Comparison of ENCODE assay signal across 10 cellular contexts in genomic region chr22:23219317-23219716, GRCh38. TPM values are rescaled to one million over a fixed set of nuclear protein-coding genes. Genes with fewer than 3 reads are reported as not detected.
DNase-seq lines count a peak whose midpoint lies in the region; ATAC-seq and TF ChIP-seq lines count a peak whose summit lies in the region.
"Had no signal": no experiment of that assay in that cellular context is flagged by ENCODE, and none has a peak within 500 bp of the region (broad histone marks: within the 10 kb centered on the region; RNA-seq: fewer than 3 reads in every experiment).

No MANE protein-coding gene starts in this region.

- peak overlapping the region; percentile 71 for H3K4me3 Mint-ChIP-seq in T-helper 2 cell treated with Interferon-gamma antibody and Interleukin-4, amounts not matched to agents 5 μg/mL and 100 μg/mL, for 36 hours
- peak overlapping the region; percentile 78 to 88 (median 82) for H3K4me3 Mint-ChIP-seq in T-cell

- H3K27me3 Mint-ChIP-seq in T-helper 2 cell treated with Interferon-gamma antibody and Interleukin-4, amounts not matched to agents 5 μg/mL and 100 μg/mL, for 36 hours (ENCODE audit: low read depth), result no peaks in the 10 kb centered on the region
- no peaks in the 10 kb centered on the region for H3K27me3 Mint-ChIP-seq in T-cell

- intact Hi-C loops in dorsolateral prefrontal cortex (cut with DNase I), result no loop called here

- H3K27ac Mint-ChIP-seq in T-helper 2 cell treated with Interferon-gamma antibody and Interleukin-4, amounts not matched to agents 5 μg/mL and 100 μg/mL, for 36 hours, result peak overlapping the region; percentile 91
- peak overlapping the region; percentile 92 to 97 for H3K27ac Mint-ChIP-seq in T-cell

- DNase-seq in T-helper 2 cell treated with Interferon-gamma antibody and Interleukin-4, amounts not matched to agents 5 μg/mL and 100 μg/mL, for 36 hours (ENCODE audit: low spot score), result no peak
- DNase-seq in T-helper 2 cell, result no peak
- no peak for DNase-seq in T-cell
- no peak for DNase-seq in fibroblast of villous mesenchyme (ENCODE audit: low read depth)
- no peak for DNase-seq in hippocampal formation (lab: John Stamatoyannopoulos, UW)
- DNase-seq in dorsolateral prefrontal cortex, result no peak

- H3K27ac ChIP-seq in skin epidermis (peak overlapping the region in 18 of 21 experiments; percentile 4 to 86 (median 67)), dorsolateral prefrontal cortex (peak overlapping the region in 21 of 59 donors; percentile 6 to 75 (median 48))
- H3K27ac ChIP-seq: A549 had no signal

- H3K9me3 Mint-ChIP-seq in T-helper 2 cell treated with Interferon-gamma antibody and Interleukin-4, amounts not matched to agents 5 μg/mL and 100 μg/mL, for 36 hours, result no peaks in the 10 kb centered on the region
- H3K9me3 Mint-ChIP-seq in T-cell, result no peaks in the 10 kb centered on the region

- CTCF ChIA-PET in T-cell (lab: Charles Lee), result no interaction called here

- H3K4me3 ChIP-seq in fibroblast of villous mesenchyme (ENCODE audit: low read depth, low read length) (peak overlapping the region; percentile 21), skin epidermis (no peak overlapping the region), dorsolateral prefrontal cortex (peak overlapping the region in 5 of 59 donors; percentile 2 to 16 (median 7))
- H3K4me3 ChIP-seq: A549, lung had no signal

- peaks cover 2% of the 10 kb centered on the region for H3K36me3 Mint-ChIP-seq in T-helper 2 cell treated with Interferon-gamma antibody and Interleukin-4, amounts not matched to agents 5 μg/mL and 100 μg/mL, for 36 hours (ENCODE audit: low read depth)
- no peaks in the 10 kb centered on the region for H3K36me3 Mint-ChIP-seq in T-cell

- POLR2A ChIA-PET in T-cell (lab: Charles Lee), result interaction anchor here in 1 of 2 donors (1.6 kb wide), 1 partner anchor 10 kb away, joined by 3 read pairs; no protein-coding TSS in a partner anchor

- no peak for ATAC-seq in T-cell (replicated peaks in 1 of 4)
- ATAC-seq in HG02759 (IDR thresholded peaks at IDR 0.05; ENCODE audit: unreplicated experiment), result no peak
- ATAC-seq: A549 had no signal

- TF ChIP-seq CTCF in fibroblast of villous mesenchyme (IDR thresholded peaks at IDR 0.05; ENCODE audit: insufficient read depth, low read depth, low read length) (no peak), dorsolateral prefrontal cortex (IDR thresholded peaks at IDR 0.05 in 54 of 56, conservative IDR thresholded peaks at IDR 0.05 in 2 of 56; ENCODE audit: low read depth in 1 of 56, partially characterized antibody in 56 of 56) (no peak)

- H3K27me3 ChIP-seq in dorsolateral prefrontal cortex, result no peaks in the 10 kb centered on the region

- H3K4me1 Mint-ChIP-seq in T-helper 2 cell treated with Interferon-gamma antibody and Interleukin-4, amounts not matched to agents 5 μg/mL and 100 μg/mL, for 36 hours (ENCODE audit: low read depth), result peaks cover 81% of the 10 kb centered on the region
- peaks cover 98 to 100% (median 99%) of the 10 kb centered on the region in 3 donors for H3K4me1 Mint-ChIP-seq in T-cell

RNA-seq across cellular contexts. Expression of gene BCR, which starts 39.0 kb away (rescaled TPM):
- total RNA-seq in T-cell (100 to 1,000 TPM in 1 of 5 donors, 10 to 100 TPM in 4; 74.6 to 103 (median 85.5) TPM), fibroblast of villous mesenchyme (36.7 and 40.9 TPM in 2 replicates), dorsolateral prefrontal cortex (100 to 1,000 TPM in 90 of 120 experiments, 10 to 100 TPM in 30; 54.7 to 211 (median 113) TPM)
